19 cellular contexts compared by ENCODE assay signal in the genomic region with DNA sequence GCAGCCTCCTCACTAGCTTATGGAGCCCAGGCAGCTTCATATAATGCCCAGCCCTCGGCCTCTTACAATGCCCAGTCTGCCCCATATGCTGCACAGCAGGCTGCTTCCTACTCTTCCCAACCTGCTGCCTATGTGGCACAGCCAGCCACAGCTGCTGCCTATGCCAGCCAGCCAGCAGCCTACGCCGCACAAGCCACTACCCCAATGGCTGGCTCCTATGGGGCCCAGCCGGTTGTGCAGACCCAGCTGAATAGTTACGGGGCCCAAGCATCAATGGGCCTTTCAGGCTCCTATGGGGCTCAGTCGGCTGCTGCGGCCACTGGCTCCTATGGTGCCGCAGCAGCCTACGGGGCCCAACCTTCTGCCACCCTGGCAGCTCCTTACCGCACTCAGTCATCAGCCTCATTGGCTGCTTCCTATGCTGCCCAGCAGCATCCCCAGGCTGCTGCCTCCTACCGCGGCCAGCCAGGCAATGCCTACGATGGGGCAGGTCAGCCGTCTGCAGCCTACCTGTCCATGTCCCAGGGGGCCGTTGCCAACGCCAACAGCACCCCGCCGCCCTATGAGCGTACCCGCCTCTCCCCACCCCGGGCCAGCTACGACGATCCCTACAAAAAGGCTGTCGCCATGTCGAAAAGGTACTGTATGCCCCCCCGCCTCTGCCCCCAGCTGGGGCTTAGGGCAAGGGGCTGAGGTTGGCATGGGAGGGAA. TPM values are rescaled to one million over a fixed set of nuclear protein-coding genes. Genes with fewer than 3 reads are reported as not detected.
DNase-seq lines count a peak whose midpoint lies in the region; ATAC-seq, FAIRE-seq and TF ChIP-seq lines count a peak whose summit lies in the region.
"Had no signal": no experiment of that assay in that cellular context is flagged by ENCODE, and none has a peak within 500 bp of the region (broad histone marks: within the 10 kb centered on the region; RNA-seq: fewer than 3 reads in every experiment).

No MANE protein-coding gene starts in this region.

- no peak for TF ChIP-seq EP300 in stomach (IDR thresholded peaks at IDR 0.05)

- H3K27ac ChIP-seq in stomach smooth muscle (ENCODE audit: low read length): peak overlapping the region; percentile 90
- peak overlapping the region in 2 of 5 donors; percentile 1 to 98 for H3K27ac ChIP-seq in stomach
- H3K27ac ChIP-seq: GM23248 had no signal

- no peak for FAIRE-seq in GM12891 (lab: Jason Lieb, UNC)
- FAIRE-seq: GM18507 had no signal

- TF ChIP-seq POLR2A in GM12891 (IDR thresholded peaks at IDR 0.05; ENCODE audit: low read depth, low read length) (0 out of 2 replicates have a peak, but pooled peaks have one; percentile 13), stomach (IDR thresholded peaks at IDR 0.05) (no peak)

- H3K9me3 ChIP-seq in stomach smooth muscle (ENCODE audit: control insufficient read depth in 2 of 2, low read length in 2 of 2) (no peaks in the 10 kb centered on the region), stomach (no peaks in the 10 kb centered on the region)

- H3K27me3 Mint-ChIP-seq in central memory CD8-positive, alpha-beta T cell: no peaks in the 10 kb centered on the region
- H3K27me3 Mint-ChIP-seq: CD4-positive, CD25-positive, alpha-beta regulatory T cell had no signal

- intact Hi-C loops in left colon (cut with DNase I, micrococcal nuclease) (no loop called here), stomach (cut with DNase I; ENCODE audit: low total_unique reads) (no loop called here)

- H3K27me3 ChIP-seq in stomach smooth muscle (ENCODE audit: control insufficient read depth in 1 of 2, insufficient read depth in 2 of 2, low read length in 2 of 2) (no peaks in the 10 kb centered on the region), stomach (no peaks in the 10 kb centered on the region)

- peaks cover 88% of the 10 kb centered on the region for H3K36me3 Mint-ChIP-seq in central memory CD8-positive, alpha-beta T cell (ENCODE audit: insufficient read depth)

- TF ChIP-seq CTCF in stomach (IDR thresholded peaks at IDR 0.05): no peak

- no peak for DNase-seq in GM12891 (ENCODE audit: insufficient read length, low spot score)
- no peak for DNase-seq in central memory CD8-positive, alpha-beta T cell (ENCODE audit: low spot score in 2 of 2)
- DNase-seq in left colon: no peak
- no peak for DNase-seq in stomach
- no peak for DNase-seq in NCI-H2227 treated with DMSO at 0.1 percent for 48 hours (lab: John Stamatoyannopoulos, UW)
- DNase-seq: AML-193; CD4-positive, CD25-positive, alpha-beta regulatory T cell; DMS53; GM23248; KBM-7; NCI-H1417 treated with DMSO at 0.1 percent for 48 hours; NCI-H2029 treated with DMSO at 0.1 percent for 48 hours; NCI-H2171 treated with DMSO at 0.1 percent for 48 hours; NCI-H748 treated with DMSO at 0.1 percent for 48 hours; RPMI8226; SIG-M5 had no signal

- H3K36me3 ChIP-seq in stomach smooth muscle (ENCODE audit: control insufficient read depth in 2 of 2, insufficient read depth in 2 of 2, low read length in 2 of 2): peaks cover 56 to 61% of the 10 kb centered on the region in 2 donors
- H3K36me3 ChIP-seq in stomach: peaks cover 54 to 79% (median 71%) of the 10 kb centered on the region in 4 donors

- H3K4me1 ChIP-seq in stomach smooth muscle (ENCODE audit: control insufficient read depth, insufficient read depth, low read length) (peaks cover 59% of the 10 kb centered on the region), stomach (peaks cover 42 to 69% (median 57%) of the 10 kb centered on the region in 4 donors)

- no peak overlapping the region for H3K9ac ChIP-seq in stomach smooth muscle (ENCODE audit: low read length in 2 of 2)
- H3K9ac ChIP-seq: GM23248 had no signal

- no peaks in the 10 kb centered on the region for H3K9me3 Mint-ChIP-seq in central memory CD8-positive, alpha-beta T cell
- H3K9me3 Mint-ChIP-seq: CD4-positive, CD25-positive, alpha-beta regulatory T cell had no signal

- no peak overlapping the region for H3K4me3 ChIP-seq in stomach smooth muscle (ENCODE audit: low read length in 2 of 2)
- no peak overlapping the region for H3K4me3 ChIP-seq in stomach
- H3K4me3 ChIP-seq: GM23248 had no signal

- peaks cover 80% of the 10 kb centered on the region for H3K4me1 Mint-ChIP-seq in central memory CD8-positive, alpha-beta T cell

- ATAC-seq in central memory CD8-positive, alpha-beta T cell (replicated peaks; ENCODE audit: extremely low read depth, poor library complexity, severe bottlenecking): no peak
- ATAC-seq in left colon (peak; percentile 8), HG02870 (IDR thresholded peaks at IDR 0.05; ENCODE audit: unreplicated experiment) (no peak)

- 93 to 96% (median 94%) methylated on average over 23 to 26 of the region's 26 CpGs for WGBS in stomach, 5 donors

- H3K27ac Mint-ChIP-seq in central memory CD8-positive, alpha-beta T cell (ENCODE audit: low read depth): peak overlapping the region; percentile 80
- H3K27ac Mint-ChIP-seq: CD4-positive, CD25-positive, alpha-beta regulatory T cell had no signal

- no peak overlapping the region for H3K4me3 Mint-ChIP-seq in central memory CD8-positive, alpha-beta T cell

TF ChIP-seq in GM12891, 5 proteins besides CTCF, POLR2A, EP300 and RAD21:
- no peak for TF ChIP-seq TAF1 (IDR thresholded peaks at IDR 0.05; ENCODE audit: low read depth, low read length)
- TF ChIP-seq SPI1 (IDR thresholded peaks at IDR 0.05; ENCODE audit: low read depth, low read length): no peak
- TF ChIP-seq POU2F2 (IDR thresholded peaks at IDR 0.05; ENCODE audit: low read depth, low read length): no peak
- TF ChIP-seq PAX5 (IDR thresholded peaks at IDR 0.05; ENCODE audit: insufficient read depth, low read length, severe bottlenecking): no peak
- no peak for TF ChIP-seq POLR2AphosphoS5 (IDR thresholded peaks at IDR 0.05; ENCODE audit: low read depth, low read length)

RNA-seq across cellular contexts. Expression of gene RBM14, which starts 8.8 kb away (rescaled TPM):
- polyA plus RNA-seq in GM12891 (2012; ENCODE audit: low read depth, missing spikeins): 47.4 TPM
- total RNA-seq in left colon (10 to 100 TPM; 45.3 to 48.9 TPM), stomach (100 to 1,000 TPM in 1 of 5 donors, 10 to 100 TPM in 3, 1 to 10 TPM in 1; 9.9 to 233 (median 54.9) TPM)
- 10 to 100 TPM; 19.7 to 28.4 (median 20.2) TPM for polyA plus RNA-seq in stomach

RNA-seq across cellular contexts. Expression of gene RBM4, which starts 13.3 kb away (rescaled TPM):
- 166 TPM for polyA plus RNA-seq in GM12891 (2012; ENCODE audit: low read depth, missing spikeins)
- total RNA-seq in left colon (10 to 100 TPM; 90.7 to 92.9 TPM), stomach (100 to 1,000 TPM in 2 of 5 donors, 10 to 100 TPM in 3; 44.3 to 136 (median 98.4) TPM)
- polyA plus RNA-seq in stomach: 100 to 1,000 TPM in 1 of 3 donors, 10 to 100 TPM in 2; 89.1 to 107 (median 90.4) TPM

RNA-seq across cellular contexts. Expression of gene CCS, which starts 32.2 kb away (rescaled TPM):
- polyA plus RNA-seq in GM12891 (2012; ENCODE audit: low read depth, missing spikeins): 39.5 TPM
- 10 to 100 TPM; 38.5 to 38.6 TPM for total RNA-seq in left colon
- total RNA-seq in stomach: 100 to 1,000 TPM in 1 of 5 donors, 10 to 100 TPM in 4; 19.3 to 131 (median 40.3) TPM
- 10 to 100 TPM; 48.0 to 83.2 (median 70.1) TPM for polyA plus RNA-seq in stomach

RNA-seq across cellular contexts. Expression of gene CCDC87, which starts 32.3 kb away (rescaled TPM):
- polyA plus RNA-seq in GM12891 (2012; ENCODE audit: low read depth, missing spikeins): 0.08 TPM
- total RNA-seq in left colon (under 1 TPM; 0.22 to 0.46 TPM), stomach (10 to 100 TPM in 1 of 5 donors, under 1 TPM in 1, not detected in 3; 0.45 to 15.9 TPM)
- polyA plus RNA-seq in stomach: under 1 TPM in 2 of 3 donors, not detected in 1; 0.05 to 0.12 TPM
- polyA plus RNA-seq: CD4-positive, CD25-positive, alpha-beta regulatory T cell had no signal

RNA-seq across cellular contexts. Expression of gene RBM4B, which starts 52.5 kb away (rescaled TPM):
- polyA plus RNA-seq in GM12891 (2012; ENCODE audit: low read depth, missing spikeins): 11.9 TPM
- 10 to 100 TPM; 14.7 to 17.6 TPM for total RNA-seq in left colon
- total RNA-seq in stomach: 10 to 100 TPM in 4 of 5 donors, not detected in 1; 15.6 to 61.4 (median 22.0) TPM
- polyA plus RNA-seq in stomach: 10 to 100 TPM; 11.3 to 16.1 (median 11.6) TPM
